18 cellular contexts compared by ENCODE assay signal in the genomic region with DNA sequence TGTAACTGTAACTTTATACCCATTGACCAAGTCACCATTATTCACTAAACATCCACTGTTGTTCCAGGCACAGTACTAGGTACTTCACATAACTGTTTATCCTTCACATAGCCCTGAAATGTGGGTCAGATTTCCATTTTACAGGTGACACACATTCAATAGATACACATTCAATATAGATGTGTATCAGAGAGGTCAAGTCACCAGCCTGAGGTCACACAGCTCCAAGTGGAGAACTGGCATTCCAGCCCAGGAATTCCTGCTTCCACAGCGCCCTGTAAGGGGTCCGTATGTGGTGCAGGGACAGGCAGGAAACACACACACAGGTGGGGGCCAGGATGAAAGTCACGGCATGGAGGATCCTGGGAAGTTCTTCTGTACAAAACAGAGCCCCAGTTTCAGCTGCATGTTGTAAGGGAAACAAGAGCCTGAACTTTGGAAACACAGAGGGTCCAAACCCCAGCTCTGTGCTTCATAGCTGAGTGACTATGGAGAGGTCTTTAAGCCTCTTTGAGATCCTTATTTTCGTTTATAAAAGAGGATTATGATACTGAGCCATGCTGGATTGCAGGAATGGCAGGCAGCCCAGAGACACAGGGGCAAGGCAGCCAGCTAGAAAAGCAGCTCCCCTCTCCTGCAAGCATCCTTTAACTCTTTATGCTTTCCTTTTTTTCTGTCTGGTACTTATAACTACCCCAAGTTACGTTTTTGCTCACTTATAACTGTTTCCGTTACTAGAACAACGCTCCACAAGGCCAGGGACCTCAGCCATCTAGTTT. TPM values are rescaled to one million over a fixed set of nuclear protein-coding genes. Genes with fewer than 3 reads are reported as not detected.
DNase-seq lines count a peak whose midpoint lies in the region; ATAC-seq and TF ChIP-seq lines count a peak whose summit lies in the region.
"Had no signal": no experiment of that assay in that cellular context is flagged by ENCODE, and none has a peak within 500 bp of the region (broad histone marks: within the 10 kb centered on the region; RNA-seq: fewer than 3 reads in every experiment).

No MANE protein-coding gene starts in this region.

- peaks cover 11% of the 10 kb centered on the region for H3K4me1 Mint-ChIP-seq in Calu3 (ENCODE audit: low read depth, unreplicated experiment)
- H3K4me1 Mint-ChIP-seq: CD8-positive, alpha-beta memory T cell had no signal

- no peak overlapping the region for H4K91ac ChIP-seq in neuronal stem cell (ENCODE audit: low read depth, low read length, poor library complexity)

- no peak overlapping the region for H2BK15ac ChIP-seq in neuronal stem cell (ENCODE audit: low read length)

- TF ChIP-seq CTCF in WERI-Rb-1 (IDR thresholded peaks at IDR 0.05; ENCODE audit: low read depth, low read length) (no peak), gastrocnemius medialis (IDR thresholded peaks at IDR 0.05 in 4 of 5, conservative IDR thresholded peaks at IDR 0.05 in 1 of 5) (no peak), Calu3 (IDR thresholded peaks at IDR 0.05; ENCODE audit: unreplicated experiment) (no peak)

- H3K27me3 ChIP-seq in WERI-Rb-1 (ENCODE audit: insufficient read depth, low read depth, severe bottlenecking) (no peaks in the 10 kb centered on the region), neuronal stem cell (ENCODE audit: control insufficient read depth in 3 of 3, insufficient read depth in 3 of 3, low read depth in 1 of 3, low read length in 3 of 3) (no peaks in the 10 kb centered on the region), gastrocnemius medialis (no peaks in the 10 kb centered on the region)

- intact Hi-C loops in gastrocnemius medialis (cut with DNase I; ENCODE audit: low total_unique reads) (no loop called here), Calu3 (cut with micrococcal nuclease; ENCODE audit: unreplicated experiment) (no loop called here)

- no peak for TF ChIP-seq POLR2A in gastrocnemius medialis (IDR thresholded peaks at IDR 0.05)

- WGBS in neuronal stem cell (ENCODE audit: extremely low coverage in 2 of 2, insufficient read length in 2 of 2, insufficient replicate concordance in 1 of 2), 2 donors, result no CpG with 5 or more reads among the region's 7 CpGs

- no peaks in the 10 kb centered on the region for H3K4me1 ChIP-seq in neuronal stem cell (ENCODE audit: control insufficient read depth in 2 of 2, insufficient read depth in 1 of 2, low read depth in 1 of 2, low read length in 2 of 2)
- H3K4me1 ChIP-seq in gastrocnemius medialis, result no peaks in the 10 kb centered on the region

- no peak overlapping the region for H2BK5ac ChIP-seq in neuronal stem cell (ENCODE audit: low read length)

- H3K79me1 ChIP-seq in neuronal stem cell (ENCODE audit: low read depth, low read length), result no peaks in the 10 kb centered on the region

- H3K9me3 Mint-ChIP-seq in Calu3 (ENCODE audit: low read depth, unreplicated experiment), result peaks cover 6% of the 10 kb centered on the region

- H3K9me3 ChIP-seq in WERI-Rb-1 (ENCODE audit: severe bottlenecking), result peaks cover 3% of the 10 kb centered on the region
- peaks cover 0 to 11% of the 10 kb centered on the region in 2 donors for H3K9me3 ChIP-seq in neuronal stem cell (replicated peaks in 1 of 2; ENCODE audit: control insufficient read depth in 2 of 2, insufficient read depth in 1 of 2, low read depth in 1 of 2, low read length in 2 of 2)
- no peaks in the 10 kb centered on the region for H3K9me3 ChIP-seq in gastrocnemius medialis

- H2BK120ac ChIP-seq in neuronal stem cell (ENCODE audit: low read depth, low read length), result no peak overlapping the region

- peak; percentile 37 for DNase-seq in DMS79 treated with DMSO at 0.1 percent for 48 hours (lab: John Stamatoyannopoulos, UW)
- DNase-seq in DMS79 (lab: John Stamatoyannopoulos, UW), result no peak
- DNase-seq in WERI-Rb-1, result peak; percentile 49
- no peak for DNase-seq in neuronal stem cell (ENCODE audit: low spot score)
- DNase-seq in gastrocnemius medialis, result no peak
- no peak for DNase-seq in Calu3
- DNase-seq in NCI-H2081 (lab: John Stamatoyannopoulos, UW), result no peak
- DNase-seq: CD8-positive, alpha-beta memory T cell; DMS 273 treated with DMSO at 0.1 percent for 48 hours; KG1; NCI-H1436 treated with DMSO at 0.1 percent for 48 hours; NCI-H2081 treated with DMSO at 0.1 percent for 48 hours; NCI-H510A treated with DMSO at 0.1 percent for 48 hours; NK-92 treated with Interleukin-12 subunit alpha and Interleukin-12 subunit beta, amount 100 ng/mL, for 24 hours; SHP77 treated with DMSO at 0.1 percent for 48 hours had no signal

- no peaks in the 10 kb centered on the region for H3K27me3 Mint-ChIP-seq in Calu3 (ENCODE audit: unreplicated experiment)

- H3K4me3 ChIP-seq in WERI-Rb-1 (ENCODE audit: low read depth, low read length), result no peak overlapping the region
- H3K4me3 ChIP-seq in neuronal stem cell (ENCODE audit: low read length in 2 of 2), result no peak overlapping the region
- H3K4me3 ChIP-seq in gastrocnemius medialis, result no peak overlapping the region

- H3K36me3 Mint-ChIP-seq in Calu3 (ENCODE audit: insufficient read depth, unreplicated experiment), result peaks cover 53% of the 10 kb centered on the region
- H3K36me3 Mint-ChIP-seq: CD8-positive, alpha-beta memory T cell had no signal

- H3K18ac ChIP-seq in neuronal stem cell (ENCODE audit: low read length), result no peak overlapping the region

- no peak for ATAC-seq in gastrocnemius medialis
- ATAC-seq in GM19023 (IDR thresholded peaks at IDR 0.05; ENCODE audit: unreplicated experiment), result no peak
- ATAC-seq: HCT116 had no signal

- no peak overlapping the region for H3K4me2 ChIP-seq in neuronal stem cell (ENCODE audit: insufficient read depth, low read length, poor library complexity, severe bottlenecking)

- H2BK12ac ChIP-seq in neuronal stem cell (ENCODE audit: low read length), result no peak overlapping the region

- no peak overlapping the region for H3K27ac Mint-ChIP-seq in Calu3 (ENCODE audit: unreplicated experiment)
- H3K27ac Mint-ChIP-seq: CD8-positive, alpha-beta memory T cell had no signal

- CTCF ChIA-PET in Calu3 (lab: Charles Lee), result interaction anchor here (0.5 kb wide), 1 partner anchor 302 kb away, joined by 3 read pairs; no protein-coding TSS in a partner anchor

- H2AK5ac ChIP-seq in neuronal stem cell (ENCODE audit: low read depth, low read length), result no peak overlapping the region

- peak overlapping the region; percentile 6 for H3K14ac ChIP-seq in neuronal stem cell (ENCODE audit: low read length)

- no peak overlapping the region for H3K4me3 Mint-ChIP-seq in Calu3 (ENCODE audit: low read depth, unreplicated experiment)
- H3K4me3 Mint-ChIP-seq: CD8-positive, alpha-beta memory T cell had no signal

- in situ Hi-C loops in gastrocnemius medialis (cut with MboI; ENCODE audit: low sequenced_read_pairs in 4 of 4), result no loop called here

- H2AFZ ChIP-seq in neuronal stem cell (ENCODE audit: low read length), result no peak overlapping the region

- H3K23ac ChIP-seq in neuronal stem cell (ENCODE audit: low read depth, low read length, poor library complexity), result no peak overlapping the region

- H3K36me3 ChIP-seq in WERI-Rb-1, result peaks cover 13% of the 10 kb centered on the region
- H3K36me3 ChIP-seq in neuronal stem cell (replicated peaks in 1 of 2; ENCODE audit: control insufficient read depth in 2 of 2, insufficient read depth in 2 of 2, low read length in 2 of 2), result peaks cover 0 to 6% of the 10 kb centered on the region in 2 donors
- H3K36me3 ChIP-seq in gastrocnemius medialis, result no peaks in the 10 kb centered on the region

- no peak overlapping the region for H3K4ac ChIP-seq in neuronal stem cell (ENCODE audit: low read length)

- H4K8ac ChIP-seq in neuronal stem cell (ENCODE audit: low read depth, low read length), result no peak overlapping the region

- H3K27ac ChIP-seq in WERI-Rb-1 (no peak overlapping the region; the same call in 1 of the 2 replicates), neuronal stem cell (replicated peaks; ENCODE audit: low read length) (no peak overlapping the region), gastrocnemius medialis (no peak overlapping the region)
- H3K27ac ChIP-seq: 22Rv1 had no signal

- BruUV-seq in Calu3 (replicated peaks; lab: Mats Ljungman, UMichigan), result no TSS peak

- no peak overlapping the region for H3K9ac ChIP-seq in neuronal stem cell (ENCODE audit: low read depth, low read length, poor library complexity)

RNA-seq across cellular contexts. Expression of a gene that starts 50.3 kb away (rescaled TPM):
- polyA plus RNA-seq in neuronal stem cell (2013, experiment 1 of 2), result 75.9 TPM
- 77.6 TPM for polyA plus RNA-seq in neuronal stem cell (2013, experiment 2 of 2)
- total RNA-seq in gastrocnemius medialis (10 to 100 TPM; 29.4 to 63.7 (median 37.9) TPM), Calu3 (2022) (53.8 and 58.7 TPM in 2 replicates)

Comparison
In these comparisons a context has a peak if more than half of its experiments do, and no peak if none do; other contexts are left out.
1. DNase-seq: peak in DMS79 treated with DMSO at 0.1 percent for 48 hours (single experiment) and WERI-Rb-1 (single experiment); none in DMS79 (single experiment), neuronal stem cell (single experiment), gastrocnemius medialis (0 of 2), Calu3 (single experiment) and NCI-H2081 (0 of 2).